8 cellular contexts compared by ENCODE assay signal in genomic region chr5:80407735-80408474, GRCh38. TPM values are rescaled to one million over a fixed set of nuclear protein-coding genes. Genes with fewer than 3 reads are reported as not detected.
DNase-seq lines count a peak whose midpoint lies in the region; ATAC-seq and TF ChIP-seq lines count a peak whose summit lies in the region.

Gene ZFYVE16, plus strand, starts transcription at chr5:80408064. Its CDS starts 26,084 bp downstream, at chr5:80434148.

- TF ChIP-seq RAD21 in Ishikawa (IDR thresholded peaks at IDR 0.05; ENCODE audit: low read depth) = no peak

- TF ChIP-seq EP300 in Ishikawa (IDR thresholded peaks at IDR 0.05; ENCODE audit: borderline replicate concordance) = no peak

- ATAC-seq in GM21576 (IDR thresholded peaks at IDR 0.05; ENCODE audit: unreplicated experiment) = peak; percentile 84

- peak within 1 kb of the TSS; percentile 97 for H3K4me3 ChIP-seq in epithelial cell of proximal tubule (ENCODE audit: low read depth, low read length)

- DNase-seq in DMS114 treated with DMSO at 0.1 percent for 48 hours (lab: John Stamatoyannopoulos, UW; ENCODE audit: unreplicated experiment) (peak; percentile 94), OCI-M2 (lab: John Stamatoyannopoulos, UW; ENCODE audit: unreplicated experiment) (peak; percentile 69), epithelial cell of proximal tubule (ENCODE audit: low read depth) (peak; percentile 71), mucosa of gallbladder (ENCODE audit: low spot score) (peak; percentile 98)
- peak; percentile 95 for DNase-seq in activated T-cell treated with anti-CD3 and anti-CD28 coated beads, Interleukin-2, amount 50 U/mL, for 1 hour
- DNase-seq in stimulated activated CD8-positive, alpha-beta memory T cell treated with anti-CD3 and anti-CD28 coated beads, Interleukin-4, amount 100 ng/mL, for 4 hours (ENCODE audit: low read depth in 2 of 2, low spot score in 1 of 2) = peak; percentile 89 to 92

- TF ChIP-seq CTCF in epithelial cell of proximal tubule (conservative IDR thresholded peaks at IDR 0.05; ENCODE audit: low read depth, low read length) = no peak

TF ChIP-seq in Ishikawa, 13 proteins besides CTCF, POLR2A, EP300 and RAD21:
- TF ChIP-seq NFIC (IDR thresholded peaks at IDR 0.05) = peak; percentile 2; the same call in 1 of the 2 replicates
- peak; percentile 56 for TF ChIP-seq EGR1 (IDR thresholded peaks at IDR 0.05)
- TF ChIP-seq TEAD4 (IDR thresholded peaks at IDR 0.05) = 0 out of 2 replicates have a peak, but pooled peaks have one; percentile 17
- TF ChIP-seq USF1 (IDR thresholded peaks at IDR 0.05) = no peak
- TF ChIP-seq, protein P1, sequence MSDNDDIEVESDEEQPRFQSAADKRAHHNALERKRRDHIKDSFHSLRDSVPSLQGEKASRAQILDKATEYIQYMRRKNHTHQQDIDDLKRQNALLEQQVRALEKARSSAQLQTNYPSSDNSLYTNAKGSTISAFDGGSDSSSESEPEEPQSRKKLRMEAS (IDR thresholded peaks at IDR 0.05) = no peak; the same call in 1 of the 2 replicates
- TF ChIP-seq TAF1 (IDR thresholded peaks at IDR 0.05; ENCODE audit: low read depth) = peak; percentile 81
- 0 out of 2 replicates have a peak, but pooled peaks have one; percentile 15 for TF ChIP-seq REST (IDR thresholded peaks at IDR 0.05; ENCODE audit: low read depth)

RNA-seq across cellular contexts. Expression of gene ZFYVE16, which starts in this region (rescaled TPM):
- total RNA-seq in epithelial cell of proximal tubule = 15.6 and 26.9 TPM in 2 replicates
- 39.9 TPM for total RNA-seq in mucosa of gallbladder

Comparison
In these comparisons a context has a peak if more than half of its experiments do, and no peak if none do; other contexts are left out.
1. Peak in every context shown above with its lines: DNase-seq, ATAC-seq and H3K4me3 ChIP-seq.